ENCODE assay signal across 10 cellular contexts in genomic region chr2:218404351-218405145, GRCh38. TPM values are rescaled to one million over a fixed set of nuclear protein-coding genes. Genes with fewer than 3 reads are reported as not detected.
DNase-seq lines count a peak whose midpoint lies in the region; ATAC-seq and TF ChIP-seq lines count a peak whose summit lies in the region.
"Had no signal": no experiment of that assay in that cellular context is flagged by ENCODE, and none has a peak within 500 bp of the region (broad histone marks: within the 10 kb centered on the region; RNA-seq: fewer than 3 reads in every experiment).

No MANE protein-coding gene starts in this region.

- no CpG with 5 or more reads among the region's 18 CpGs for WGBS in H9 (ENCODE audit: extremely low coverage, insufficient read length, low lambda C conversion rate)

- H3K14ac ChIP-seq in H9 (ENCODE audit: insufficient read depth, low read length): no peak overlapping the region; the same call in 1 of the 2 replicates

- H3K79me1 ChIP-seq in H9 (ENCODE audit: insufficient read depth, low read depth, low read length, poor library complexity, severe bottlenecking): no peaks in the 10 kb centered on the region

- H4K91ac ChIP-seq in H9 (ENCODE audit: insufficient read length, low read depth, low read length): no peak overlapping the region

- H3K4me2 ChIP-seq in H9 (ENCODE audit: insufficient read depth, insufficient read length, low read length): no peak overlapping the region

- no peak overlapping the region for H3K56ac ChIP-seq in H9 (ENCODE audit: insufficient read length, low read depth, low read length)

- H3K4me3 ChIP-seq in left lung: no peak overlapping the region

- no peak overlapping the region for H4K5ac ChIP-seq in H9 (ENCODE audit: insufficient read length, low read depth, low read length)

- H2BK15ac ChIP-seq in H9 (ENCODE audit: low read depth, low read length): no peak overlapping the region

- H3K4me3 Mint-ChIP-seq in WTC11: peak overlapping the region; percentile 82; the same call in 1 of the 2 replicates
- H3K4me3 Mint-ChIP-seq in H9: no peak overlapping the region; a peak in 1 of 5 replicates

- peaks cover 19% of the 10 kb centered on the region for H3K23me2 ChIP-seq in H9 (ENCODE audit: insufficient read length, low read depth, low read length, poor library complexity, severe bottlenecking)

- H3K27me3 ChIP-seq in left lung: no peaks in the 10 kb centered on the region
- H3K27me3 ChIP-seq in H9 (ENCODE audit: insufficient read depth, low read length): no peaks in the 10 kb centered on the region

- no peak overlapping the region for H2AK5ac ChIP-seq in H9 (ENCODE audit: insufficient read length, low read length)

- no peak overlapping the region for H3K18ac ChIP-seq in H9 (ENCODE audit: insufficient read length, low read depth, low read length)

- no peaks in the 10 kb centered on the region for H3K27me3 Mint-ChIP-seq in WTC11 (ENCODE audit: low read depth)
- no peaks in the 10 kb centered on the region for H3K27me3 Mint-ChIP-seq in H9 (ENCODE audit: low read depth)

- H2BK12ac ChIP-seq in H9 (ENCODE audit: insufficient read length, low read depth, low read length): no peak overlapping the region

- H4K8ac ChIP-seq in H9 (replicated peaks; ENCODE audit: insufficient read length, low read depth, low read length): no peak overlapping the region

- H3T11ph ChIP-seq in H9 (ENCODE audit: low read length): no peak overlapping the region

- CTCF ChIA-PET in WTC11 (lab: Charles Lee): interaction anchor here (0.6 to 2.5 kb wide), 3 partner anchors 8 to 549 kb away, joined by 3 to 19 read pairs (median 7); no protein-coding TSS in a partner anchor

- H3K23ac ChIP-seq in H9 (ENCODE audit: insufficient read length, low read depth, low read length): no peak overlapping the region

- no peak overlapping the region for H3K4ac ChIP-seq in H9 (ENCODE audit: low read depth, low read length)

- H3K4me1 Mint-ChIP-seq in WTC11 (peaks cover 22% of the 10 kb centered on the region), H9 (peaks cover 19 to 26% of the 10 kb centered on the region in 2 experiments)

- H3K27ac ChIP-seq in left lung: peak overlapping the region; percentile 33 to 93
- H3K27ac ChIP-seq in H9 (ENCODE audit: insufficient read length, low read depth, low read length): no peak overlapping the region

- H4K20me1 ChIP-seq in H9 (ENCODE audit: control insufficient read depth, insufficient read depth, insufficient read length): no peaks in the 10 kb centered on the region

- H3K9me3 ChIP-seq in left lung: no peaks in the 10 kb centered on the region
- H3K9me3 ChIP-seq in H9 (ENCODE audit: control insufficient read depth, low read depth, low read length): no peaks in the 10 kb centered on the region

- H3K36me3 Mint-ChIP-seq in WTC11 (peaks cover 8% of the 10 kb centered on the region), H9 (ENCODE audit: insufficient read depth in 1 of 3, low read depth in 3 of 3) (peaks cover 4 to 25% (median 22%) of the 10 kb centered on the region in 3 experiments; a peak in 6 of 7 replicates)

- H2BK5ac ChIP-seq in H9 (ENCODE audit: insufficient read length, low read length): no peak overlapping the region

- H3K4me1 ChIP-seq in left lung: peaks cover 32 to 72% of the 10 kb centered on the region in 2 donors
- peaks cover 4% of the 10 kb centered on the region; the same call in 1 of the 2 replicates for H3K4me1 ChIP-seq in H9 (ENCODE audit: insufficient read depth, low read length)

- H3K9me3 Mint-ChIP-seq in WTC11 (no peaks in the 10 kb centered on the region), H9 (no peaks in the 10 kb centered on the region)

- no peak overlapping the region for H2BK120ac ChIP-seq in H9 (ENCODE audit: low read depth, low read length, poor library complexity, severe bottlenecking)

- peaks cover 0 to 43% of the 10 kb centered on the region in 2 donors for H3K36me3 ChIP-seq in left lung

- no peaks in the 10 kb centered on the region for H3K79me2 ChIP-seq in H9 (ENCODE audit: insufficient read depth, low read length)

- H2AFZ ChIP-seq in H9 (ENCODE audit: low read length): no peak overlapping the region

- DNase-seq in H4 (ENCODE audit: low spot score) (peak; percentile 3), WTC11 (ENCODE audit: low spot score) (no peak), left lung (no peak), HK-2 (ENCODE audit: unreplicated experiment) (no peak), GM20000 (ENCODE audit: low spot score) (no peak), H9 (no peak)
- peak; percentile 25 for DNase-seq in stimulated activated CD8-positive, alpha-beta memory T cell treated with anti-CD3 and anti-CD28 coated beads, Interleukin-4, amount 100 ng/mL, for 48 hours
- DNase-seq: head of caudate nucleus, NCI-H526 treated with DMSO at 0.1 percent for 48 hours had no signal

- intact Hi-C loops in left lung (cut with DNase I): loop anchor here in 1 of 2 donors (5.0 kb wide), 1 partner anchor 63 kb away; no protein-coding TSS in a partner anchor

- TF ChIP-seq CTCF in WTC11 (IDR thresholded peaks at IDR 0.05) (no peak), left lung (IDR thresholded peaks at IDR 0.05) (no peak), GM20000 (IDR thresholded peaks at IDR 0.05; ENCODE audit: extremely low read depth, missing control alignments) (no peak), H9 (conservative IDR thresholded peaks at IDR 0.05) (no peak)

- POLR2A ChIA-PET in WTC11 (lab: Charles Lee): interaction anchor here (0.6 to 1.2 kb wide), 2 partner anchors 37 to 253 kb away, joined by 3 read pairs; no protein-coding TSS in a partner anchor

- no peak overlapping the region for H3K27ac Mint-ChIP-seq in WTC11
- 0 out of 7 replicates have a peak overlapping the region, but pooled peaks of 1 of the 3 experiments have one; percentile 66 for H3K27ac Mint-ChIP-seq in H9

- H3K9ac ChIP-seq in H9 (ENCODE audit: extremely low read depth, insufficient read length, low read length): no peak overlapping the region

- ATAC-seq in WTC11: no peak
- no peak for ATAC-seq in left lung
- ATAC-seq in GM21786 (IDR thresholded peaks at IDR 0.05; ENCODE audit: unreplicated experiment): no peak

- H2BK20ac ChIP-seq in H9 (ENCODE audit: low read depth, low read length, poor library complexity, severe bottlenecking): no peak overlapping the region

TF ChIP-seq in WTC11, 78 proteins besides CTCF, POLR2A, EP300 and RAD21:
- TF ChIP-seq JUN (CRISPR knock-in tag; IDR thresholded peaks at IDR 0.05): no peak
- TF ChIP-seq NFYB (CRISPR knock-in tag; conservative IDR thresholded peaks at IDR 0.05; ENCODE audit: low read depth): no peak

RNA-seq across cellular contexts. Expression of gene CTDSP1, which starts 4.9 kb away (rescaled TPM):
- total RNA-seq in H4 (2014; rRNA removed; shearing (Covaris generic)): 19.7 and 34.1 TPM in 2 replicates
- 25.4 to 27.9 TPM (median 27.4 TPM) in 3 replicates for total RNA-seq in WTC11 (2021)
- total RNA-seq in left lung: 100 to 1,000 TPM; 122 to 147 TPM
- 52.3 and 56.6 TPM in 2 replicates for total RNA-seq in H9 (2021)

RNA-seq across cellular contexts. Expression of gene VIL1, which starts 14.4 kb away (rescaled TPM):
- not detected in 2 replicates for total RNA-seq in H4 (2014; rRNA removed; shearing (Covaris generic))
- total RNA-seq in WTC11 (2021) (2.9 to 3.8 TPM (median 3.0 TPM) in 3 replicates), left lung (under 1 TPM in 1 of 2 donors, not detected in 1; 0.29 TPM), H9 (2021) (4.0 and 4.2 TPM in 2 replicates)

RNA-seq across cellular contexts. Expression of gene SLC11A1, which starts 22.5 kb away (rescaled TPM):
- total RNA-seq in H4 (2014; rRNA removed; shearing (Covaris generic)): 0.04 and 0.10 TPM in 2 replicates
- total RNA-seq in WTC11 (2021) (0.25 to 0.55 TPM (median 0.31 TPM) in 3 replicates), left lung (100 to 1,000 TPM in 1 of 2 donors, 10 to 100 TPM in 1; 98.2 to 194 TPM), H9 (2021) (0.04 and 0.11 TPM in 2 replicates)

RNA-seq across cellular contexts. Expression of gene CATIP, which starts 47.9 kb away (rescaled TPM):
- not detected in 2 replicates for total RNA-seq in H4 (2014; rRNA removed; shearing (Covaris generic))
- total RNA-seq in WTC11 (2021): 0.25 to 0.26 TPM in 2 of 3 replicates, not detected in the other
- total RNA-seq in left lung: 1 to 10 TPM in 1 of 2 donors, under 1 TPM in 1; 0.55 to 3.3 TPM
- total RNA-seq in H9 (2021): not detected in 2 replicates

Comparison
In these comparisons a context has a peak if more than half of its experiments do, and no peak if none do; other contexts are left out.
1. DNase-seq: peak in H4 (single experiment) and stimulated activated CD8-positive, alpha-beta memory T cell treated with anti-CD3 and anti-CD28 coated beads, Interleukin-4, amount 100 ng/mL, for 48 hours (single experiment); none in WTC11 (single experiment), left lung (0 of 2), HK-2 (single experiment), GM20000 (single experiment) and H9 (single experiment).
2. RNA of gene SLC11A1, which starts 22.5 kb away (total RNA-seq): 98.2 to 194 TPM in left lung; 0.25 to 0.55 TPM in WTC11, 0.04 to 0.11 TPM in H9 and 0.04 to 0.10 TPM in H4; every median in the first group is over 10 times any median in the second.